1 cellular context compared by ENCODE assay signal in the genomic region with DNA sequence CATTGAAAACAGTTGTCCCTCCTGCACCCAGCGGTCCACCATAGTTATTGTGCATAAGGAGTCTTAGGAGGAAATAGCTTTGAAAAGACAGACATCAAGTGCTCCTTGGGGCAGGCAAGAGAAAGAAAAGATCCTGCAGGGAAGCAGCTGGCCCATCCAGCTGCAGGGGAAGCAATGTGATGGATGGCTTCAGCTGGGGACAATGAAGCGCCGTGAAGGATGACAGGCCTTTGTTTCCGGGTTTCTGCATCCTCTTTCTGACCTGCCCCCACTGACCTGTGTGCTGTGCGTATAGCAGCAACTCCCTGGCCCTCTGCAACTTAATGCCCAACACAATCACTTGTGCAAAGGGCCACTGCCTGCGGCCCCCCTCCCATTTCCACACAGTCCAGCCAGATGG.
TF ChIP-seq lines count a peak whose summit lies in the region.

No MANE protein-coding gene starts in this region.

TF ChIP-seq in GM23338, 12 proteins besides CTCF, POLR2A, EP300 and RAD21 (continued from another document):
- TF ChIP-seq, protein P1, sequence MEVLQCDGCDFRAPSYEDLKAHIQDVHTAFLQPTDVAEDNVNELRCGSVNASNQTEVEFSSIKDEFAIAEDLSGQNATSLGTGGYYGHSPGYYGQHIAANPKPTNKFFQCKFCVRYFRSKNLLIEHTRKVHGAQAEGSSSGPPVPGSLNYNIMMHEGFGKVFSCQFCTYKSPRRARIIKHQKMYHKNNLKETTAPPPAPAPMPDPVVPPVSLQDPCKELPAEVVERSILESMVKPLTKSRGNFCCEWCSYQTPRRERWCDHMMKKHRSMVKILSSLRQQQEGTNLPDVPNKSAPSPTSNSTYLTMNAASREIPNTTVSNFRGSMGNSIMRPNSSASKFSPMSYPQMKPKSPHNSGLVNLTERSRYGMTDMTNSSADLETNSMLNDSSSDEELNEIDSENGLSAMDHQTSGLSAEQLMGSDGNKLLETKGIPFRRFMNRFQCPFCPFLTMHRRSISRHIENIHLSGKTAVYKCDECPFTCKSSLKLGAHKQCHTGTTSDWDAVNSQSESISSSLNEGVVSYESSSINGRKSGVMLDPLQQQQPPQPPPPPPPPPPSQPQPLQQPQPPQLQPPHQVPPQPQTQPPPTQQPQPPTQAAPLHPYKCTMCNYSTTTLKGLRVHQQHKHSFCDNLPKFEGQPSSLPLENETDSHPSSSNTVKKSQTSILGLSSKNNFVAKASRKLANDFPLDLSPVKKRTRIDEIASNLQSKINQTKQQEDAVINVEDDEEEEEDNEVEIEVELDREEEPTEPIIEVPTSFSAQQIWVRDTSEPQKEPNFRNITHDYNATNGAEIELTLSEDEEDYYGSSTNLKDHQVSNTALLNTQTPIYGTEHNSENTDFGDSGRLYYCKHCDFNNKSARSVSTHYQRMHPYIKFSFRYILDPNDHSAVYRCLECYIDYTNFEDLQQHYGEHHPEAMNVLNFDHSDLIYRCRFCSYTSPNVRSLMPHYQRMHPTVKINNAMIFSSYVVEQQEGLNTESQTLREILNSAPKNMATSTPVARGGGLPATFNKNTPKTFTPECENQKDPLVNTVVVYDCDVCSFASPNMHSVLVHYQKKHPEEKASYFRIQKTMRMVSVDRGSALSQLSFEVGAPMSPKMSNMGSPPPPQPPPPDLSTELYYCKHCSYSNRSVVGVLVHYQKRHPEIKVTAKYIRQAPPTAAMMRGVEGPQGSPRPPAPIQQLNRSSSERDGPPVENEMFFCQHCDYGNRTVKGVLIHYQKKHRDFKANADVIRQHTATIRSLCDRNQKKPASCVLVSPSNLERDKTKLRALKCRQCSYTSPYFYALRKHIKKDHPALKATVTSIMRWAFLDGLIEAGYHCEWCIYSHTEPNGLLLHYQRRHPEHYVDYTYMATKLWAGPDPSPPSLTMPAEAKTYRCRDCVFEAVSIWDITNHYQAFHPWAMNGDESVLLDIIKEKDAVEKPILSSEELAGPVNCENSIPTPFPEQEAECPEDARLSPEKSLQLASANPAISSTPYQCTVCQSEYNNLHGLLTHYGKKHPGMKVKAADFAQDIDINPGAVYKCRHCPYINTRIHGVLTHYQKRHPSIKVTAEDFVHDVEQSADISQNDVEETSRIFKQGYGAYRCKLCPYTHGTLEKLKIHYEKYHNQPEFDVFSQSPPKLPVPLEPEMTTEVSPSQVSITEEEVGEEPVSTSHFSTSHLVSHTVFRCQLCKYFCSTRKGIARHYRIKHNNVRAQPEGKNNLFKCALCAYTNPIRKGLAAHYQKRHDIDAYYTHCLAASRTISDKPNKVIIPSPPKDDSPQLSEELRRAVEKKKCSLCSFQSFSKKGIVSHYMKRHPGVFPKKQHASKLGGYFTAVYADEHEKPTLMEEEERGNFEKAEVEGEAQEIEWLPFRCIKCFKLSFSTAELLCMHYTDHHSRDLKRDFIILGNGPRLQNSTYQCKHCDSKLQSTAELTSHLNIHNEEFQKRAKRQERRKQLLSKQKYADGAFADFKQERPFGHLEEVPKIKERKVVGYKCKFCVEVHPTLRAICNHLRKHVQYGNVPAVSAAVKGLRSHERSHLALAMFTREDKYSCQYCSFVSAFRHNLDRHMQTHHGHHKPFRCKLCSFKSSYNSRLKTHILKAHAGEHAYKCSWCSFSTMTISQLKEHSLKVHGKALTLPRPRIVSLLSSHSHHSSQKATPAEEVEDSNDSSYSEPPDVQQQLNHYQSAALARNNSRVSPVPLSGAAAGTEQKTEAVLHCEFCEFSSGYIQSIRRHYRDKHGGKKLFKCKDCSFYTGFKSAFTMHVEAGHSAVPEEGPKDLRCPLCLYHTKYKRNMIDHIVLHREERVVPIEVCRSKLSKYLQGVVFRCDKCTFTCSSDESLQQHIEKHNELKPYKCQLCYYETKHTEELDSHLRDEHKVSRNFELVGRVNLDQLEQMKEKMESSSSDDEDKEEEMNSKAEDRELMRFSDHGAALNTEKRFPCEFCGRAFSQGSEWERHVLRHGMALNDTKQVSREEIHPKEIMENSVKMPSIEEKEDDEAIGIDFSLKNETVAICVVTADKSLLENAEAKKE (CRISPR knock-in tag; IDR thresholded peaks at IDR 0.05) = no peak
- TF ChIP-seq, protein P2, sequence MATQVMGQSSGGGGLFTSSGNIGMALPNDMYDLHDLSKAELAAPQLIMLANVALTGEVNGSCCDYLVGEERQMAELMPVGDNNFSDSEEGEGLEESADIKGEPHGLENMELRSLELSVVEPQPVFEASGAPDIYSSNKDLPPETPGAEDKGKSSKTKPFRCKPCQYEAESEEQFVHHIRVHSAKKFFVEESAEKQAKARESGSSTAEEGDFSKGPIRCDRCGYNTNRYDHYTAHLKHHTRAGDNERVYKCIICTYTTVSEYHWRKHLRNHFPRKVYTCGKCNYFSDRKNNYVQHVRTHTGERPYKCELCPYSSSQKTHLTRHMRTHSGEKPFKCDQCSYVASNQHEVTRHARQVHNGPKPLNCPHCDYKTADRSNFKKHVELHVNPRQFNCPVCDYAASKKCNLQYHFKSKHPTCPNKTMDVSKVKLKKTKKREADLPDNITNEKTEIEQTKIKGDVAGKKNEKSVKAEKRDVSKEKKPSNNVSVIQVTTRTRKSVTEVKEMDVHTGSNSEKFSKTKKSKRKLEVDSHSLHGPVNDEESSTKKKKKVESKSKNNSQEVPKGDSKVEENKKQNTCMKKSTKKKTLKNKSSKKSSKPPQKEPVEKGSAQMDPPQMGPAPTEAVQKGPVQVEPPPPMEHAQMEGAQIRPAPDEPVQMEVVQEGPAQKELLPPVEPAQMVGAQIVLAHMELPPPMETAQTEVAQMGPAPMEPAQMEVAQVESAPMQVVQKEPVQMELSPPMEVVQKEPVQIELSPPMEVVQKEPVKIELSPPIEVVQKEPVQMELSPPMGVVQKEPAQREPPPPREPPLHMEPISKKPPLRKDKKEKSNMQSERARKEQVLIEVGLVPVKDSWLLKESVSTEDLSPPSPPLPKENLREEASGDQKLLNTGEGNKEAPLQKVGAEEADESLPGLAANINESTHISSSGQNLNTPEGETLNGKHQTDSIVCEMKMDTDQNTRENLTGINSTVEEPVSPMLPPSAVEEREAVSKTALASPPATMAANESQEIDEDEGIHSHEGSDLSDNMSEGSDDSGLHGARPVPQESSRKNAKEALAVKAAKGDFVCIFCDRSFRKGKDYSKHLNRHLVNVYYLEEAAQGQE (IDR thresholded peaks at IDR 0.05; ENCODE audit: unreplicated experiment) = no peak
- TF ChIP-seq ZNF114 (CRISPR knock-in tag; IDR thresholded peaks at IDR 0.05) = no peak
